ENCODE assay signal across 1 cellular context in the genomic region with DNA sequence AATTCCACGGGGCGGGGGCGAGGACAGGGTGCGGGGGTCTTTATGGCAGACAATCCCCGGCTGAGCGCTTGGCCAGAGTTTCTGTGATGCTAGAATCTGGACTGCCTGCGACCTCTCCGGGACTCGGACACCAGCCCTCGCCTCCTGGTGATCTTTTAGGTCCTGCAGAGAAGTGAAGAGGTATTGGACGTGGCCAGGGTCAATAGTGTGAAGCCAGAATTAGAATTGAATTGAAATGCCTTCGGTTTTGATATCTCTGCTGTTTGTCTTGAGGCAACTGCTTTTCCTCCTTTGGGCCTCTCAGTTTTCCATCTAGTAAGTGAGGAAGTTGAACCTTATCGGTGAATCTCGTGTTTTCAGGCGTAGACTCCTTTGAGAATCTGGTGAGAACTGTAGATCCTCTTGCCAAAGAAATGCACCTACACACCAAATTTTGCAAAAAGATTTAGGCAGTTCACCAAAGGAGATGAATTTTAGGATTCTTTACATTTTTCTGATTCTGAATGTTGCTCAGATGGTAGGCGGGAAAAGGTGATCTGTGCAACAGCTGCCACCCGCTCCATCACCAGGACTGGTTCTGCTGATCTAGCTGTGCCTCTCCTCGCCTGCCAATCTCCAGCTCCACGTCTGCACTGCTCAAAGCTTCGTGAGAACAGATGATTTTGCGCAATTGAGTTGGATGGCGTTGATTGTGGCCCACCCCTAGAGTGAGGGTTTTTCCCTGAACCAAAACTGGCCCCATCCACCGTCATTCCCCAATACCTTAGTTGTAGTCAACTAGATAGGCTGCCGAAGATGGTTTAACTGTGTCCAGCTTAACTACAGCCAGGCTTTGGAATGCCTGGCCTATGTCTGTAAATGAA.
TF ChIP-seq lines count a peak whose summit lies in the region.

No MANE protein-coding gene starts in this region.

TF ChIP-seq in HepG2, 621 proteins besides CTCF, POLR2A, EP300 and RAD21 (continues in another document):
- TF ChIP-seq, protein P1, sequence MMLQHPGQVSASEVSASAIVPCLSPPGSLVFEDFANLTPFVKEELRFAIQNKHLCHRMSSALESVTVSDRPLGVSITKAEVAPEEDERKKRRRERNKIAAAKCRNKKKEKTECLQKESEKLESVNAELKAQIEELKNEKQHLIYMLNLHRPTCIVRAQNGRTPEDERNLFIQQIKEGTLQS (CRISPR knock-in tag; IDR thresholded peaks at IDR 0.05): no peak
- TF ChIP-seq ARID4A (CRISPR knock-in tag; IDR thresholded peaks at IDR 0.05; ENCODE audit: borderline replicate concordance) (peak; percentile 69; the same call in 1 of the 2 replicates), CREB1 (IDR thresholded peaks at IDR 0.05) (no peak), CREB1 (CRISPR knock-in tag; IDR thresholded peaks at IDR 0.05) (peak; percentile 56; the same call in 1 of the 2 replicates), ZNF83 (CRISPR knock-in tag; IDR thresholded peaks at IDR 0.05; ENCODE audit: borderline replicate concordance) (no peak), ZNF558 (CRISPR knock-in tag; IDR thresholded peaks at IDR 0.05; ENCODE audit: borderline replicate concordance) (0 out of 2 replicates have a peak, but pooled peaks have one; percentile 4), ZNF20 (CRISPR knock-in tag; IDR thresholded peaks at IDR 0.05) (no peak), HOXA3 (CRISPR knock-in tag; IDR thresholded peaks at IDR 0.05) (no peak), ZNF296 (CRISPR knock-in tag; conservative IDR thresholded peaks at IDR 0.05) (0 out of 2 replicates have a peak, but pooled peaks have one; percentile 87), TCF12 (IDR thresholded peaks at IDR 0.05) (no peak), TCF12 (CRISPR knock-in tag; IDR thresholded peaks at IDR 0.05) (no peak), ZMYM3 (CRISPR knock-in tag; IDR thresholded peaks at IDR 0.05) (peak; percentile 12; the same call in 1 of the 2 replicates), MAFF (IDR thresholded peaks at IDR 0.05; ENCODE audit: low read depth, low read length) (0 out of 2 replicates have a peak, but pooled peaks have one; percentile 8), HOXA9 (CRISPR knock-in tag; IDR thresholded peaks at IDR 0.05; ENCODE audit: borderline replicate concordance) (no peak), DPF2 (CRISPR knock-in tag; IDR thresholded peaks at IDR 0.05; ENCODE audit: borderline replicate concordance, low read depth) (0 out of 2 replicates have a peak, but pooled peaks have one; percentile 52), ZNF609 (CRISPR knock-in tag; IDR thresholded peaks at IDR 0.05; ENCODE audit: borderline replicate concordance) (no peak; the same call in 1 of the 2 replicates), TARDBP (CRISPR knock-in tag; IDR thresholded peaks at IDR 0.05) (peak; percentile 18; the same call in 1 of the 2 replicates), ATF1 (CRISPR knock-in tag; IDR thresholded peaks at IDR 0.05) (peak; percentile 43; the same call in 1 of the 2 replicates), ZNF616 (CRISPR knock-in tag; IDR thresholded peaks at IDR 0.05; ENCODE audit: low read depth) (no peak; the same call in 1 of the 2 replicates), ZNF629 (CRISPR knock-in tag; conservative IDR thresholded peaks at IDR 0.05) (0 out of 2 replicates have a peak, but pooled peaks have one; percentile 22), KLF6 (CRISPR knock-in tag; IDR thresholded peaks at IDR 0.05) (no peak), ATF7 (IDR thresholded peaks at IDR 0.05) (no peak), ATF7 (CRISPR knock-in tag; IDR thresholded peaks at IDR 0.05) (peak; percentile 37; the same call in 1 of the 2 replicates), ZNF510 (CRISPR knock-in tag; IDR thresholded peaks at IDR 0.05; ENCODE audit: low read depth) (0 out of 2 replicates have a peak, but pooled peaks have one; percentile 67), SRSF4 (IDR thresholded peaks at IDR 0.05; ENCODE audit: low read depth, low read length, poor library complexity, severe bottlenecking) (no peak), ZNF331 (CRISPR knock-in tag; IDR thresholded peaks at IDR 0.05) (peak; percentile 5; the same call in 1 of the 2 replicates), PRDM4 (CRISPR knock-in tag; IDR thresholded peaks at IDR 0.05; ENCODE audit: borderline replicate concordance) (no peak), GLI4 (CRISPR knock-in tag; IDR thresholded peaks at IDR 0.05; ENCODE audit: borderline replicate concordance) (peak; percentile 82; the same call in 1 of the 2 replicates), NFE2L2 (IDR thresholded peaks at IDR 0.05; ENCODE audit: low read length) (no peak)
- TF ChIP-seq, protein P2, sequence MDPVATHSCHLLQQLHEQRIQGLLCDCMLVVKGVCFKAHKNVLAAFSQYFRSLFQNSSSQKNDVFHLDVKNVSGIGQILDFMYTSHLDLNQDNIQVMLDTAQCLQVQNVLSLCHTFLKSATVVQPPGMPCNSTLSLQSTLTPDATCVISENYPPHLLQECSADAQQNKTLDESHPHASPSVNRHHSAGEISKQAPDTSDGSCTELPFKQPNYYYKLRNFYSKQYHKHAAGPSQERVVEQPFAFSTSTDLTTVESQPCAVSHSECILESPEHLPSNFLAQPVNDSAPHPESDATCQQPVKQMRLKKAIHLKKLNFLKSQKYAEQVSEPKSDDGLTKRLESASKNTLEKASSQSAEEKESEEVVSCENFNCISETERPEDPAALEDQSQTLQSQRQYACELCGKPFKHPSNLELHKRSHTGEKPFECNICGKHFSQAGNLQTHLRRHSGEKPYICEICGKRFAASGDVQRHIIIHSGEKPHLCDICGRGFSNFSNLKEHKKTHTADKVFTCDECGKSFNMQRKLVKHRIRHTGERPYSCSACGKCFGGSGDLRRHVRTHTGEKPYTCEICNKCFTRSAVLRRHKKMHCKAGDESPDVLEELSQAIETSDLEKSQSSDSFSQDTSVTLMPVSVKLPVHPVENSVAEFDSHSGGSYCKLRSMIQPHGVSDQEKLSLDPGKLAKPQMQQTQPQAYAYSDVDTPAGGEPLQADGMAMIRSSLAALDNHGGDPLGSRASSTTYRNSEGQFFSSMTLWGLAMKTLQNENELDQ (CRISPR knock-in tag; IDR thresholded peaks at IDR 0.05; ENCODE audit: borderline replicate concordance): no peak
- TF ChIP-seq, protein P3, sequence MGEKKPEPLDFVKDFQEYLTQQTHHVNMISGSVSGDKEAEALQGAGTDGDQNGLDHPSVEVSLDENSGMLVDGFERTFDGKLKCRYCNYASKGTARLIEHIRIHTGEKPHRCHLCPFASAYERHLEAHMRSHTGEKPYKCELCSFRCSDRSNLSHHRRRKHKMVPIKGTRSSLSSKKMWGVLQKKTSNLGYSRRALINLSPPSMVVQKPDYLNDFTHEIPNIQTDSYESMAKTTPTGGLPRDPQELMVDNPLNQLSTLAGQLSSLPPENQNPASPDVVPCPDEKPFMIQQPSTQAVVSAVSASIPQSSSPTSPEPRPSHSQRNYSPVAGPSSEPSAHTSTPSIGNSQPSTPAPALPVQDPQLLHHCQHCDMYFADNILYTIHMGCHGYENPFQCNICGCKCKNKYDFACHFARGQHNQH (CRISPR knock-in tag; IDR thresholded peaks at IDR 0.05): peak; percentile 2; the same call in 1 of the 2 replicates
- TF ChIP-seq, protein P4, sequence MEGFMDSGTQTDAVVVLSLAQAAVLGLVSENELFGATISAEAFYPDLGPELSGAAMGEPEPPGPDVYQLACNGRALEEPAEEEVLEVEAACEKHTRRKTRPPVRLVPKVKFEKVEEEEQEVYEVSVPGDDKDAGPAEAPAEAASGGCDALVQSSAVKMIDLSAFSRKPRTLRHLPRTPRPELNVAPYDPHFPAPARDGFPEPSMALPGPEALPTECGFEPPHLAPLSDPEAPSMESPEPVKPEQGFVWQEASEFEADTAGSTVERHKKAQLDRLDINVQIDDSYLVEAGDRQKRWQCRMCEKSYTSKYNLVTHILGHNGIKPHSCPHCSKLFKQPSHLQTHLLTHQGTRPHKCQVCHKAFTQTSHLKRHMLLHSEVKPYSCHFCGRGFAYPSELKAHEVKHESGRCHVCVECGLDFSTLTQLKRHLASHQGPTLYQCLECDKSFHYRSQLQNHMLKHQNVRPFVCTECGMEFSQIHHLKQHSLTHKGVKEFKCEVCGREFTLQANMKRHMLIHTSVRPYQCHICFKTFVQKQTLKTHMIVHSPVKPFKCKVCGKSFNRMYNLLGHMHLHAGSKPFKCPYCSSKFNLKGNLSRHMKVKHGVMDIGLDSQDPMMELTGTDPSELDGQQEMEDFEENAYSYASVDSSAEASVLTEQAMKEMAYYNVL (CRISPR knock-in tag; IDR thresholded peaks at IDR 0.05; ENCODE audit: borderline replicate concordance): no peak
- TF ChIP-seq, protein P5, sequence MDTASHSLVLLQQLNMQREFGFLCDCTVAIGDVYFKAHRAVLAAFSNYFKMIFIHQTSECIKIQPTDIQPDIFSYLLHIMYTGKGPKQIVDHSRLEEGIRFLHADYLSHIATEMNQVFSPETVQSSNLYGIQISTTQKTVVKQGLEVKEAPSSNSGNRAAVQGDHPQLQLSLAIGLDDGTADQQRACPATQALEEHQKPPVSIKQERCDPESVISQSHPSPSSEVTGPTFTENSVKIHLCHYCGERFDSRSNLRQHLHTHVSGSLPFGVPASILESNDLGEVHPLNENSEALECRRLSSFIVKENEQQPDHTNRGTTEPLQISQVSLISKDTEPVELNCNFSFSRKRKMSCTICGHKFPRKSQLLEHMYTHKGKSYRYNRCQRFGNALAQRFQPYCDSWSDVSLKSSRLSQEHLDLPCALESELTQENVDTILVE (CRISPR knock-in tag; IDR thresholded peaks at IDR 0.05): no peak
- TF ChIP-seq, protein P6, sequence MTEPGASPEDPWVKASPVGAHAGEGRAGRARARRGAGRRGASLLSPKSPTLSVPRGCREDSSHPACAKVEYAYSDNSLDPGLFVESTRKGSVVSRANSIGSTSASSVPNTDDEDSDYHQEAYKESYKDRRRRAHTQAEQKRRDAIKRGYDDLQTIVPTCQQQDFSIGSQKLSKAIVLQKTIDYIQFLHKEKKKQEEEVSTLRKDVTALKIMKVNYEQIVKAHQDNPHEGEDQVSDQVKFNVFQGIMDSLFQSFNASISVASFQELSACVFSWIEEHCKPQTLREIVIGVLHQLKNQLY (CRISPR knock-in tag; IDR thresholded peaks at IDR 0.05): no peak
